In the genomic region with DNA sequence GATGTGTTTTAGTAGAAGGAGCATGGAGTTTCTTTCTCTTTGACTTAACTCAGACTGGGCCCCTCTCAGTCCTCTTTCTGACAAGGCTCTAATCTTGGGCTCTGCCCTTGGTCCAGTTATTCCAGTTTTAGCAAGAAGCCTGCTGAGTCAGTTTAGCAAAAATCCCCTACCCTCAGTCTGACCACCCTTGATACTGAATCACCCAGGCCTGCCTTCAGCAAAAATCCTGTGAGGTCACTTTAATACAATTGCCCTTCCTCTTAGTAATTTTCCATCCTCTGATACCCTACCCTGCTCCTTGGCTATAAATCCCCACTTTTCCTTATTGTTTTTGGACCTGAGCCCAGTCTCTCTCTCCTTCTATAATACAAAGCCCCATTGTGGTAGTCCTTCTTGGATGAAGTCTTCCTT, we compare ENCODE assay signal across 12 cellular contexts.
DNase-seq lines count a peak whose midpoint lies in the region; ATAC-seq and TF ChIP-seq lines count a peak whose summit lies in the region.
"Had no signal": no experiment of that assay in that cellular context is flagged by ENCODE, and none has a peak within 500 bp of the region (broad histone marks: within the 10 kb centered on the region; RNA-seq: fewer than 3 reads in every experiment).

No MANE protein-coding gene starts in this region.

- H3K36me3 Mint-ChIP-seq in CD14-positive monocyte: no peaks in the 10 kb centered on the region

- DNase-seq in right cardiac atrium: peak in 1 of 3 donors; percentile 15
- no peak for DNase-seq in cardiac septum (ENCODE audit: low spot score)
- peak; percentile 6 for DNase-seq in amniotic epithelial cell (ENCODE audit: low read depth)
- peak; percentile 22 for DNase-seq in iPS-NIHi11 (ENCODE audit: low spot score)
- DNase-seq in CD14-positive monocyte (ENCODE audit: low spot score): no peak
- no peak for DNase-seq in KBM-7
- DNase-seq in cortex of kidney (lab: John Stamatoyannopoulos, UW): no peak
- DNase-seq: activated CD8-positive, alpha-beta T cell treated with anti-CD3 and anti-CD28 coated beads, Interleukin-2, amount 10 ng/mL, durations not matched to agents 7 days and 5 days; CD4-positive, alpha-beta T cell; endodermal cell; NCI-H526 had no signal

- no peaks in the 10 kb centered on the region for H3K9me3 ChIP-seq in right cardiac atrium (ENCODE audit: control insufficient read depth, low read length)

- H3K9me3 Mint-ChIP-seq in CD14-positive monocyte: peaks cover 0 to 6% (median 3%) of the 10 kb centered on the region in 7 donors
- H3K9me3 Mint-ChIP-seq: CD4-positive, alpha-beta T cell had no signal

- no peak for TF ChIP-seq CTCF in CD14-positive monocyte (IDR thresholded peaks at IDR 0.05)

- H3K4me3 ChIP-seq in right cardiac atrium (ENCODE audit: low read length): no peak overlapping the region

- intact Hi-C loops in right cardiac atrium (cut with DNase I) (no loop called here), cardiac septum (cut with DNase I) (no loop called here), CD14-positive monocyte (cut with micrococcal nuclease) (no loop called here)

- H3K27me3 ChIP-seq in right cardiac atrium (ENCODE audit: control insufficient read depth, insufficient read depth): no peaks in the 10 kb centered on the region

- no peaks in the 10 kb centered on the region for H3K27me3 Mint-ChIP-seq in CD14-positive monocyte (ENCODE audit: low read depth in 3 of 3)
- H3K27me3 Mint-ChIP-seq: CD4-positive, alpha-beta T cell had no signal

- no peak overlapping the region for H3K27ac Mint-ChIP-seq in CD14-positive monocyte
- H3K27ac Mint-ChIP-seq: activated CD8-positive, alpha-beta T cell treated with anti-CD3 and anti-CD28 coated beads, Interleukin-2, amount 10 ng/mL, durations not matched to agents 7 days and 5 days; CD4-positive, alpha-beta T cell; endodermal cell had no signal

- ATAC-seq in right cardiac atrium (peak; percentile 94 to 96), GM19023 (IDR thresholded peaks at IDR 0.05; ENCODE audit: unreplicated experiment) (no peak)
- ATAC-seq: activated CD8-positive, alpha-beta T cell treated with anti-CD3 and anti-CD28 coated beads, Interleukin-2, amount 10 ng/mL, durations not matched to agents 7 days and 5 days had no signal

- no peak overlapping the region for H3K4me3 Mint-ChIP-seq in CD14-positive monocyte
- H3K4me3 Mint-ChIP-seq: activated CD8-positive, alpha-beta T cell treated with anti-CD3 and anti-CD28 coated beads, Interleukin-2, amount 10 ng/mL, durations not matched to agents 7 days and 5 days; CD4-positive, alpha-beta T cell; endodermal cell had no signal

- H3K27ac ChIP-seq in right cardiac atrium (ENCODE audit: low read length): no peak overlapping the region

- H3K4me1 ChIP-seq in right cardiac atrium (ENCODE audit: control insufficient read depth, insufficient read depth, low read length): peaks cover 1% of the 10 kb centered on the region

- no peaks in the 10 kb centered on the region for H3K4me1 Mint-ChIP-seq in CD14-positive monocyte
- H3K4me1 Mint-ChIP-seq: endodermal cell had no signal

- in situ Hi-C loops in KBM-7 (cut with MboI; ENCODE audit: low pct_unique_long_range_greater_than_20kb, low sequenced_read_pairs): no loop called here

Comparison
In these comparisons a context has a peak if more than half of its experiments do, and no peak if none do; other contexts are left out.
1. DNase-seq: peak in amniotic epithelial cell (single experiment) and iPS-NIHi11 (single experiment); none in cardiac septum (single experiment), CD14-positive monocyte (single experiment), KBM-7 (single experiment) and cortex of kidney (single experiment).